Comparison of ENCODE assay signal across 8 cellular contexts in genomic region chr10:119207367-119207668, GRCh38. TPM values are rescaled to one million over a fixed set of nuclear protein-coding genes. Genes with fewer than 3 reads are reported as not detected.
DNase-seq lines count a peak whose midpoint lies in the region; ATAC-seq, FAIRE-seq and TF ChIP-seq lines count a peak whose summit lies in the region.

GRK5 (plus strand) TSS chr10:119207571; CDS start chr10:119207918, 347 bp downstream.

- H3K9me3 ChIP-seq in H1 (ENCODE audit: insufficient read depth in 2 of 2, low read depth in 1 of 2, low read length in 1 of 2) (no peaks in the 10 kb centered on the region), mesenchymal stem cell (ENCODE audit: control insufficient read depth, low read length) (no peaks in the 10 kb centered on the region)

- H2AFZ ChIP-seq in H1 (ENCODE audit: low read length) (no peak within 1 kb of the TSS), mesenchymal stem cell (ENCODE audit: low read depth, low read length) (no peak within 1 kb of the TSS)

- H2BK5ac ChIP-seq in H1 (ENCODE audit: low read depth, low read length) (no peak within 1 kb of the TSS), mesenchymal stem cell (ENCODE audit: low read depth, low read length, poor library complexity, severe bottlenecking) (peak within 1 kb of the TSS; percentile 79)

- peaks cover 7% of the 10 kb centered on the region for H3K23me2 ChIP-seq in H1 (ENCODE audit: low read depth, low read length)

- TF ChIP-seq RAD21 in H1 (IDR thresholded peaks at IDR 0.05 in 1 of 2, conservative IDR thresholded peaks at IDR 0.05 in 1 of 2; ENCODE audit: low read depth in 2 of 2, low read length in 2 of 2): no peak

- TF ChIP-seq POLR2A in H1 (IDR thresholded peaks at IDR 0.05; ENCODE audit: control extremely low read depth in 1 of 2, low read depth in 2 of 2, low read length in 2 of 2): no peak; a peak in 1 of 3 replicates

- H3K4me3 ChIP-seq in H1 (ENCODE audit: extremely low read depth in 1 of 4, insufficient read depth in 2 of 4, low read depth in 3 of 4, low read length in 4 of 4) (peak within 1 kb of the TSS; percentile 51 to 79 (median 62)), mesenchymal stem cell (ENCODE audit: insufficient read depth in 1 of 2, low read depth in 1 of 2, low read length in 2 of 2) (peak within 1 kb of the TSS; percentile 77 to 89)

- H3K4me3 Mint-ChIP-seq in activated CD8-positive, alpha-beta memory T cell treated with anti-CD3 and anti-CD28 coated beads, Interleukin-2, amount 10 ng/mL, durations not matched to agents 7 days and 5 days: peak within 1 kb of the TSS; percentile 89

- H3K27ac ChIP-seq in H1 (ENCODE audit: low read depth, low read length) (peak within 1 kb of the TSS; percentile 41; the same call in 1 of the 2 replicates), mesenchymal stem cell (ENCODE audit: low read length, poor library complexity, severe bottlenecking) (peak within 1 kb of the TSS; percentile 45)

- no peaks in the 10 kb centered on the region for H3K79me2 ChIP-seq in H1 (ENCODE audit: control insufficient read depth in 1 of 2, insufficient read depth in 2 of 2, low read length in 2 of 2)

- H3K14ac ChIP-seq in H1 (ENCODE audit: insufficient read length): no peak within 1 kb of the TSS
- peak within 1 kb of the TSS; percentile 80 to 99 for H3K14ac ChIP-seq in mesenchymal stem cell (ENCODE audit: low read length in 2 of 2)

- H3K79me1 ChIP-seq in H1 (ENCODE audit: low read depth, low read length) (no peaks in the 10 kb centered on the region), mesenchymal stem cell (replicated peaks; ENCODE audit: low read length, poor library complexity, severe bottlenecking) (peaks cover 8% of the 10 kb centered on the region)

- H3K4me1 Mint-ChIP-seq in activated CD8-positive, alpha-beta memory T cell treated with anti-CD3 and anti-CD28 coated beads, Interleukin-2, amount 10 ng/mL, durations not matched to agents 7 days and 5 days: peaks cover 44% of the 10 kb centered on the region

- peak; percentile 70 for ATAC-seq in GM21360 (IDR thresholded peaks at IDR 0.05; ENCODE audit: unreplicated experiment)
- ATAC-seq in activated CD8-positive, alpha-beta memory T cell treated with anti-CD3 and anti-CD28 coated beads, Interleukin-2, amount 10 ng/mL, durations not matched to agents 7 days and 5 days: peak; percentile 89

- H2BK120ac ChIP-seq in H1 (replicated peaks; ENCODE audit: low read depth, low read length) (no peak within 1 kb of the TSS), mesenchymal stem cell (ENCODE audit: low read depth, low read length) (peak within 1 kb of the TSS; percentile 91)

- H3K9ac ChIP-seq in H1 (replicated peaks in 1 of 4; ENCODE audit: extremely low read depth in 1 of 4, low read depth in 3 of 4, low read length in 3 of 4) (peak within 1 kb of the TSS in 3 of 4 experiments; percentile 72 to 95 (median 80); a peak in 5 of 7 replicates), mesenchymal stem cell (ENCODE audit: low read length) (peak within 1 kb of the TSS; percentile 88)

- H3K18ac ChIP-seq in H1 (ENCODE audit: extremely low read depth, low read length) (no peak within 1 kb of the TSS), mesenchymal stem cell (ENCODE audit: low read depth in 1 of 2, low read length in 2 of 2) (peak within 1 kb of the TSS; percentile 99)

- H3K36me3 ChIP-seq in H1 (ENCODE audit: control insufficient read depth in 2 of 4, insufficient read depth in 4 of 4, low read length in 3 of 4) (no peaks in the 10 kb centered on the region), mesenchymal stem cell (ENCODE audit: control insufficient read depth in 1 of 2, insufficient read depth in 2 of 2, low read depth in 1 of 2, low read length in 2 of 2) (no peaks in the 10 kb centered on the region)

- POLR2A ChIA-PET in H1 (lab: Charles Lee; ENCODE audit: partially characterized antibody): interaction anchor here (0.8 to 1.6 kb wide), 5 partner anchors 9 to 390 kb away, joined by 3 to 5 read pairs (median 4); partner anchors contain the start of gene TIAL1

- H2BK12ac ChIP-seq in H1 (ENCODE audit: low read depth, low read length): no peak within 1 kb of the TSS
- peak within 1 kb of the TSS; percentile 2 to 88 for H2BK12ac ChIP-seq in mesenchymal stem cell (ENCODE audit: low read length in 2 of 2)

- DNase-seq in CMK (ENCODE audit: low read depth) (peak; percentile 71), HT1080 (ENCODE audit: low read depth) (peak; percentile 96), NOMO-1 treated with dmso at 0.1 percent for 144 hours (lab: John Stamatoyannopoulos, UW; ENCODE audit: unreplicated experiment) (peak; percentile 90), H1 (ENCODE audit: low read depth in 1 of 2, low spot score in 2 of 2) (peak; percentile 80 to 89), mesenchymal stem cell (peak; percentile 98)
- DNase-seq in activated CD8-positive, alpha-beta memory T cell treated with anti-CD3 and anti-CD28 coated beads, Interleukin-2, amount 10 ng/mL, durations not matched to agents 7 days and 5 days: peak; percentile 98
- DNase-seq in stimulated activated CD8-positive, alpha-beta memory T cell treated with anti-CD3 and anti-CD28 coated beads, Interleukin-12 subunit alpha, Interleukin-12 subunit beta, amount 100 ng/mL, for 4 hours (ENCODE audit: low read depth): peak; percentile 93

- TF ChIP-seq EP300 in H1 (IDR thresholded peaks at IDR 0.05; ENCODE audit: borderline replicate concordance in 1 of 2, low read depth in 2 of 2, low read length in 2 of 2): no peak

- no peaks in the 10 kb centered on the region for H3K27me3 Mint-ChIP-seq in activated CD8-positive, alpha-beta memory T cell treated with anti-CD3 and anti-CD28 coated beads, Interleukin-2, amount 10 ng/mL, durations not matched to agents 7 days and 5 days

- H3K9me3 Mint-ChIP-seq in activated CD8-positive, alpha-beta memory T cell treated with anti-CD3 and anti-CD28 coated beads, Interleukin-2, amount 10 ng/mL, durations not matched to agents 7 days and 5 days (ENCODE audit: low read depth): no peaks in the 10 kb centered on the region

- peaks cover 1% of the 10 kb centered on the region for H3K36me3 Mint-ChIP-seq in activated CD8-positive, alpha-beta memory T cell treated with anti-CD3 and anti-CD28 coated beads, Interleukin-2, amount 10 ng/mL, durations not matched to agents 7 days and 5 days

- 1% methylated on average over 18 of the region's 34 CpGs; no CpG with 5 or more reads in 1 of the 2 experiments for WGBS in H1 (ENCODE audit: extremely low coverage in 1 of 2, insufficient coverage in 1 of 2, insufficient read length in 1 of 2, insufficient replicate concordance in 2 of 2, low coverage in 1 of 2, low lambda C conversion rate in 2 of 2, missing lambda C conversion rate in 1 of 2), 2 experiments
- WGBS in mesenchymal stem cell: 0% methylated on average over 33 of the region's 34 CpGs

- H3K4ac ChIP-seq in H1 (replicated peaks; ENCODE audit: insufficient read length, low read depth, low read length) (no peak within 1 kb of the TSS), mesenchymal stem cell (ENCODE audit: low read depth in 1 of 2, low read length in 2 of 2) (peak within 1 kb of the TSS; percentile 95 to 98)

- H2BK20ac ChIP-seq in H1 (ENCODE audit: low read length): no peak within 1 kb of the TSS

- CTCF ChIA-PET in activated CD8-positive, alpha-beta memory T cell treated with anti-CD3 and anti-CD28 coated beads, Interleukin-2, amount 10 ng/mL, durations not matched to agents 7 days and 5 days (lab: Charles Lee): interaction anchor here (0.7 to 5.8 kb wide), 32 partner anchors 9 to 390 kb away, joined by 3 to 114 read pairs (median 5); partner anchors contain the start of genes RGS10, SFXN4 and TIAL1
- CTCF ChIA-PET in H1 (lab: Charles Lee; ENCODE audit: partially characterized antibody): interaction anchor here (0.6 to 10.9 kb wide), 30 partner anchors 8 to 337 kb away, joined by 3 to 272 read pairs (median 4); no protein-coding TSS in a partner anchor

- peak within 1 kb of the TSS; percentile 94 for H4K8ac ChIP-seq in H1 (ENCODE audit: extremely low read depth, insufficient read depth, low read length)
- peak within 1 kb of the TSS; percentile 59 for H4K8ac ChIP-seq in mesenchymal stem cell (ENCODE audit: low read length)

- H2AK5ac ChIP-seq in H1 (ENCODE audit: low read depth, low read length) (no peak within 1 kb of the TSS), mesenchymal stem cell (ENCODE audit: low read length, severe bottlenecking) (no peak within 1 kb of the TSS)

- no peak within 1 kb of the TSS for H3K56ac ChIP-seq in H1 (replicated peaks; ENCODE audit: insufficient read length, low read depth, low read length)

- peak within 1 kb of the TSS; percentile 75 to 94 for H3K4me2 ChIP-seq in H1 (ENCODE audit: insufficient read depth in 1 of 2, low read depth in 2 of 2, low read length in 2 of 2)
- H3K4me2 ChIP-seq in mesenchymal stem cell (ENCODE audit: low read length, poor library complexity, severe bottlenecking): peak within 1 kb of the TSS; percentile 100

- peaks cover 0 to 5% of the 10 kb centered on the region in 2 experiments for H4K20me1 ChIP-seq in H1 (replicated peaks in 1 of 2; ENCODE audit: control insufficient read depth in 1 of 2, insufficient read depth in 2 of 2, low read length in 2 of 2)

- no peak within 1 kb of the TSS for H4K91ac ChIP-seq in H1 (replicated peaks; ENCODE audit: insufficient read length, low read length)
- peak within 1 kb of the TSS; percentile 97 for H4K91ac ChIP-seq in mesenchymal stem cell (ENCODE audit: low read length)

- peak within 1 kb of the TSS; percentile 97 for H3K27ac Mint-ChIP-seq in activated CD8-positive, alpha-beta memory T cell treated with anti-CD3 and anti-CD28 coated beads, Interleukin-2, amount 10 ng/mL, durations not matched to agents 7 days and 5 days

- peaks cover 3 to 8% (median 6%) of the 10 kb centered on the region in 4 experiments for H3K4me1 ChIP-seq in H1 (replicated peaks in 1 of 4; ENCODE audit: control insufficient read depth in 3 of 4, insufficient read depth in 4 of 4, low read length in 3 of 4)
- peaks cover 10% of the 10 kb centered on the region for H3K4me1 ChIP-seq in mesenchymal stem cell (ENCODE audit: control insufficient read depth, insufficient read depth, low read depth, low read length)

- H3K27me3 ChIP-seq in H1 (replicated peaks in 1 of 4; ENCODE audit: control insufficient read depth in 3 of 4, extremely low read depth in 1 of 4, insufficient read depth in 3 of 4, low read length in 3 of 4): peaks cover 5 to 17% (median 14%) of the 10 kb centered on the region in 4 experiments
- no peaks in the 10 kb centered on the region for H3K27me3 ChIP-seq in mesenchymal stem cell (ENCODE audit: control insufficient read depth in 1 of 2, insufficient read depth in 1 of 2, low read length in 2 of 2)

- H2BK15ac ChIP-seq in H1 (ENCODE audit: low read length) (no peak within 1 kb of the TSS), mesenchymal stem cell (ENCODE audit: low read depth, poor library complexity, severe bottlenecking) (peak within 1 kb of the TSS; percentile 69)

- H3K23ac ChIP-seq in H1 (ENCODE audit: insufficient read length) (no peak within 1 kb of the TSS), mesenchymal stem cell (ENCODE audit: low read length in 2 of 2) (peak within 1 kb of the TSS; percentile 99)

- TF ChIP-seq CTCF in H1 (IDR thresholded peaks at IDR 0.05; ENCODE audit: control extremely low read depth in 1 of 3, insufficient read depth in 1 of 3, low read depth in 1 of 3, low read length in 3 of 3): no peak

- no peak within 1 kb of the TSS for H4K5ac ChIP-seq in H1 (ENCODE audit: insufficient read length, low read depth, low read length)

- no peak for FAIRE-seq in H1 (lab: Jason Lieb, UNC)

RNA-seq across cellular contexts. Expression of gene GRK5, which starts in this region (rescaled TPM):
- total RNA-seq in HT1080 (2014; rRNA removed; shearing (Covaris generic)): 11.4 TPM in 2 replicates
- 10.7 and 11.9 TPM in 2 replicates for polyA plus RNA-seq in HT1080 (2015; cell fraction: cytosol; rRNA removed)
- 8.1 and 8.2 TPM in 2 replicates for polyA plus RNA-seq in HT1080 (2015; cell fraction: nucleus; rRNA removed)
- 10 to 100 TPM; 23.2 to 29.5 TPM for total RNA-seq in activated CD8-positive, alpha-beta memory T cell treated with anti-CD3 and anti-CD28 coated beads, Interleukin-2, amount 10 ng/mL, durations not matched to agents 7 days and 5 days
- total RNA-seq in H1 (2021; fragmentation: NEBNext Ultra II Directional; extraction: Animal tissue kit (Norgen Biotek cat#: 25700)): 2.4 and 2.5 TPM in 2 replicates
- polyA plus RNA-seq in H1 (2011; rRNA removed): 0.54 and 0.88 TPM in 2 replicates
- 1.2 TPM for polyA plus RNA-seq in H1 (2011; cell fraction: cytosol; rRNA removed)
- 1.1 TPM for polyA plus RNA-seq in H1 (2011; cell fraction: nucleus; rRNA removed)
- polyA plus RNA-seq in H1 (2012, experiment 1 of 2): 1.2 to 1.5 TPM (median 1.3 TPM) in 4 replicates
- 0.56 TPM for polyA plus RNA-seq in H1 (2012, experiment 2 of 2)
- polyA plus RNA-seq in H1 (2013, experiment 1 of 2): 0.83 TPM
- polyA plus RNA-seq in H1 (2013, experiment 2 of 2): 0.88 TPM
- 0.85 and 1.1 TPM in 2 replicates for polyA minus RNA-seq in H1 (2011; rRNA and poly(A)+ RNA removed)
- 0.66 TPM for polyA minus RNA-seq in H1 (2011; cell fraction: cytosol; rRNA and poly(A)+ RNA removed)
- polyA minus RNA-seq in H1 (2011; cell fraction: nucleus; rRNA and poly(A)+ RNA removed): 0.70 TPM
- polyA plus RNA-seq in mesenchymal stem cell (2013, experiment 1 of 2): 56.5 TPM
- 57.3 TPM for polyA plus RNA-seq in mesenchymal stem cell (2013, experiment 2 of 2)

Comparison
In these comparisons a context has a peak if more than half of its experiments do, and no peak if none do; other contexts are left out.
1. Peak in every context shown above with its lines: DNase-seq, ATAC-seq, H3K4me3 ChIP-seq and H3K27ac ChIP-seq.